In the genomic region with DNA sequence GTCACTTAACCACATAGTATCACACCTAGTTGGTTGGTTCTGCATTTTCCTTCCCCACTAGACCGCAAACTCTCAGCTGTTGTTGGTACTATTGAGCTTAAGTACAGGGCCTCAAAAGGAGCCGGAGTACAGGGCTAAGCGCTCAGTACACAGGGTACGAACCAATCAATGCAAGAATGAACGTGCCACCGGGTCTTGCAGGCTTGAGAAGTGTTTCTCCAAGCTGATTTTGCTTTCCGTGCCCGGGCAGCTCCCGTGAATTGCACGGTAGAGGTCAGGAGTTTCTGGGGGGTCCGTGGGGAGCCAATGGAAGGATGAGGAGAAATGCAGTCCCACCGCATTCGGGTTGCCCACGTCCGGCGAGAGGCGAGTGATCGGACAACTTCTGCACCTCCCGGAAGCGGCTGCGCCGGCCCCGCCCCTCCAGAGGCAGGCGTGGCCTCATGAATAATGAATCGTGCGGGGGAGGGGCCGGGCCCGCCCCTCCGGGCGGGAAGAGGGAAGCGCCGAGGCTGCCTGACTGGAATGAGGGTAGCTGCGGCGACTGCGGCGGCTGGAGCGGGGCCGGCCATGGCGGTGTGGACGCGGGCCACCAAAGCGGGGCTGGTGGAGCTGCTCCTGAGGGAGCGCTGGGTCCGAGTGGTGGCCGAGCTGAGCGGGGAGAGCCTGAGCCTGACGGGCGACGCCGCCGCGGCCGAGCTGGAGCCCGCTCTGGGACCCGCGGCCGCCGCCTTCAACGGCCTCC, we compare ENCODE assay signal across 1 cellular context.
TF ChIP-seq lines count a peak whose summit lies in the region.

SNTB2 (plus strand) TSS at position 523 of the 745 bp plus-strand sequence; CDS start at position 526, 3 bp downstream.

TF ChIP-seq in K562, 482 proteins besides CTCF, POLR2A, EP300 and RAD21 (continued from another document and continues in another):
- TF ChIP-seq, protein P1, sequence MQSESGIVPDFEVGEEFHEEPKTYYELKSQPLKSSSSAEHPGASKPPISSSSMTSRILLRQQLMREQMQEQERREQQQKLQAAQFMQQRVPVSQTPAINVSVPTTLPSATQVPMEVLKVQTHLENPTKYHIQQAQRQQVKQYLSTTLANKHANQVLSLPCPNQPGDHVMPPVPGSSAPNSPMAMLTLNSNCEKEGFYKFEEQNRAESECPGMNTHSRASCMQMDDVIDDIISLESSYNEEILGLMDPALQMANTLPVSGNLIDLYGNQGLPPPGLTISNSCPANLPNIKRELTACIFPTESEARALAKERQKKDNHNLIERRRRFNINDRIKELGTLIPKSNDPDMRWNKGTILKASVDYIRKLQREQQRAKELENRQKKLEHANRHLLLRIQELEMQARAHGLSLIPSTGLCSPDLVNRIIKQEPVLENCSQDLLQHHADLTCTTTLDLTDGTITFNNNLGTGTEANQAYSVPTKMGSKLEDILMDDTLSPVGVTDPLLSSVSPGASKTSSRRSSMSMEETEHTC (IDR thresholded peaks at IDR 0.05) = no peak
- TF ChIP-seq SRF (CRISPR knock-in tag; IDR thresholded peaks at IDR 0.05) (peak in 1 of 2 experiments; percentile 51; a peak in 1 of 4 replicates), RBM22 (IDR thresholded peaks at IDR 0.05; ENCODE audit: low read depth, low read length, poor library complexity, severe bottlenecking) (peak; percentile 25), MGA (IDR thresholded peaks at IDR 0.05) (peak; percentile 61; the same call in 1 of the 2 replicates), HCFC1 (IDR thresholded peaks at IDR 0.05; ENCODE audit: low read depth, low read length) (peak; percentile 25; the same call in 1 of the 2 replicates), GTF2B (IDR thresholded peaks at IDR 0.05; ENCODE audit: extremely low read depth, insufficient read length) (no peak), PHF8 (IDR thresholded peaks at IDR 0.05; ENCODE audit: borderline replicate concordance, low read length) (peak; percentile 84; the same call in 1 of the 2 replicates), EP400 (IDR thresholded peaks at IDR 0.05) (peak; percentile 20; the same call in 1 of the 2 replicates), EHMT2 (IDR thresholded peaks at IDR 0.05) (no peak), ELF4 (CRISPR knock-in tag; IDR thresholded peaks at IDR 0.05) (no peak), ESRRA (IDR thresholded peaks at IDR 0.05; ENCODE audit: borderline replicate concordance, low read depth) (peak; percentile 1; the same call in 1 of the 2 replicates), ZNF639 (CRISPR knock-in tag; conservative IDR thresholded peaks at IDR 0.05 in 1 of 2, IDR thresholded peaks at IDR 0.05 in 1 of 2) (0 out of 4 replicates have a peak, but pooled peaks of 1 of the 2 experiments have one; percentile 28), ELF1 (tag; IDR thresholded peaks at IDR 0.05) (peak; percentile 90), NCOA1 (IDR thresholded peaks at IDR 0.05; ENCODE audit: low read depth) (peak; percentile 29; the same call in 1 of the 2 replicates), MYC (IDR thresholded peaks at IDR 0.05; ENCODE audit: low read depth, low read length) (peak; percentile 66), MYC (CRISPR knock-in tag; IDR thresholded peaks at IDR 0.05; ENCODE audit: borderline replicate concordance, low read depth) (no peak), RB1 (IDR thresholded peaks at IDR 0.05; ENCODE audit: low read depth) (peak; percentile 96), PBX2 (CRISPR knock-in tag; IDR thresholded peaks at IDR 0.05; ENCODE audit: low read depth) (no peak), PBX2 (tag; conservative IDR thresholded peaks at IDR 0.05; ENCODE audit: low read depth) (peak; percentile 58), ZSCAN29 (IDR thresholded peaks at IDR 0.05) (peak; percentile 82), MLLT1 (IDR thresholded peaks at IDR 0.05) (peak in 1 of 2 experiments; percentile 35; a peak in 1 of 4 replicates), KDM5B (IDR thresholded peaks at IDR 0.05; ENCODE audit: insufficient replicate concordance, low read depth, low read length) (peak; percentile 84)
- TF ChIP-seq, protein P2, sequence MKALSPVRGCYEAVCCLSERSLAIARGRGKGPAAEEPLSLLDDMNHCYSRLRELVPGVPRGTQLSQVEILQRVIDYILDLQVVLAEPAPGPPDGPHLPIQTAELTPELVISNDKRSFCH (CRISPR knock-in tag; IDR thresholded peaks at IDR 0.05) = no peak
- TF ChIP-seq, protein P2 (tag; IDR thresholded peaks at IDR 0.05) = peak; percentile 58; the same call in 1 of the 2 replicates
- TF ChIP-seq, protein P3, sequence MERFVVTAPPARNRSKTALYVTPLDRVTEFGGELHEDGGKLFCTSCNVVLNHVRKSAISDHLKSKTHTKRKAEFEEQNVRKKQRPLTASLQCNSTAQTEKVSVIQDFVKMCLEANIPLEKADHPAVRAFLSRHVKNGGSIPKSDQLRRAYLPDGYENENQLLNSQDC (CRISPR knock-in tag; IDR thresholded peaks at IDR 0.05) = peak; percentile 81; the same call in 1 of the 2 replicates
- TF ChIP-seq, protein P4, sequence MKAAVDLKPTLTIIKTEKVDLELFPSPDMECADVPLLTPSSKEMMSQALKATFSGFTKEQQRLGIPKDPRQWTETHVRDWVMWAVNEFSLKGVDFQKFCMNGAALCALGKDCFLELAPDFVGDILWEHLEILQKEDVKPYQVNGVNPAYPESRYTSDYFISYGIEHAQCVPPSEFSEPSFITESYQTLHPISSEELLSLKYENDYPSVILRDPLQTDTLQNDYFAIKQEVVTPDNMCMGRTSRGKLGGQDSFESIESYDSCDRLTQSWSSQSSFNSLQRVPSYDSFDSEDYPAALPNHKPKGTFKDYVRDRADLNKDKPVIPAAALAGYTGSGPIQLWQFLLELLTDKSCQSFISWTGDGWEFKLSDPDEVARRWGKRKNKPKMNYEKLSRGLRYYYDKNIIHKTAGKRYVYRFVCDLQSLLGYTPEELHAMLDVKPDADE (conservative IDR thresholded peaks at IDR 0.05; ENCODE audit: control insufficient read depth, low read depth, low read length) = peak; percentile 73; the same call in 1 of the 2 replicates
